In the genomic region with DNA sequence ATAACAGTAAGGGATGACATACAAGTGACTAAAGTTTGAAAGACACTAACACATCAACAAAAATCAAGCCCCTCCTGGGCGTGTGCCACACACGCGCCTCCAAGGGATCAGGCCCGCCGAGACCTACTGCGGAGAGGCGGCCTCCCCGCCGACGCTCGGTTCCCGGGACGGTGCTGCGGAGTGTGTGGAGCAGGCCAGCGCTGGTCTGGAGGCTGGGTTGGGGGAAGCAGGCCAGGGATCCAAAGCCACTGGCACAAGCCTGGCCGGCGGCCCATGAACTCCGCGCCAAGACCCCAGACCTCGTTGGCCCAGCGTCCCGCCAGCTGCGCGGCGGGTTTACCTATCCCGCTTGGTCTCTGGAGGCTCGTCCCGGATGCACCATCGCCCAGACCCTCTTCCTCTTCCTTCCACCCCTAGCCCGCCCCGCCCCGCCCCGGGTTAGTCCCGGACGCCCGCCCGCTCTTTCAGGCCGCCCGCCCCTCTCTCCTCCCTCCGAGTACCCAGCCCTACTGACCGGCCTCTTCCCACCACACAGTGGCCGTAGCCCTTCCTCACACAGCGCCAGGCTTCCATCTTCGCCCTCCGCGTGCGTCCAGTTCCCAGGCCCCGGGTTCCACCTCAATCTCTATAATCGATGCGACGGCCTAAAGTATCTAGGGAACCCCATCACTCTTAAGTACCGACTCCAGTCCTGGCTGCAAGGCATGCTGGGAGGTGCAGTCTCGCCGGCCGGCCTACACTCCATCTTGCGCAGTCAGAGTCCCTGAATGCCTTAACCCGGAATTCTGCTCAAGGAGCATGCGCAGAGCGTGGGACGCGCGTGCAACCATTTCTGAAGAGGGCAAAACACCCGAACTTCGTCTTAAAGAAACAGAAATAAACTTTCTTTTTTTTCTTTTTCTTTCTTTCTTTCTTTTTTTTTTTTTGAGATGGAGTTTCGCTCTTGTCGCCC, we compare ENCODE assay signal across 1 cellular context.
TF ChIP-seq lines count a peak whose summit lies in the region.

A gene with protein sequence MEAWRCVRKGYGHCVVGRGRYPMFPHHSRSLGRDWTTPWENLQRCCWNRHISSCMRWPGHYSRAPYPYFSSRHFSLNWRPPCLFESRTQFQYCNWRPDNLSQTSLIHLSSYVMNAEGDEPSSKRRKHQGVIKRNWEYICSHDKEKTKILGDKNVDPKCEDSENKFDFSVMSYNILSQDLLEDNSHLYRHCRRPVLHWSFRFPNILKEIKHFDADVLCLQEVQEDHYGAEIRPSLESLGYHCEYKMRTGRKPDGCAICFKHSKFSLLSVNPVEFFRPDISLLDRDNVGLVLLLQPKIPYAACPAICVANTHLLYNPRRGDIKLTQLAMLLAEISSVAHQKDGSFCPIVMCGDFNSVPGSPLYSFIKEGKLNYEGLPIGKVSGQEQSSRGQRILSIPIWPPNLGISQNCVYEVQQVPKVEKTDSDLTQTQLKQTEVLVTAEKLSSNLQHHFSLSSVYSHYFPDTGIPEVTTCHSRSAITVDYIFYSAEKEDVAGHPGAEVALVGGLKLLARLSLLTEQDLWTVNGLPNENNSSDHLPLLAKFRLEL (minus strand): TSS at position 769 of the 952 bp plus-strand sequence. CDS start 196 bp downstream, at position 573.

TF ChIP-seq in HepG2, 621 proteins besides CTCF, POLR2A, EP300 and RAD21 (continued from another document and continues in another):
- TF ChIP-seq, protein P1, sequence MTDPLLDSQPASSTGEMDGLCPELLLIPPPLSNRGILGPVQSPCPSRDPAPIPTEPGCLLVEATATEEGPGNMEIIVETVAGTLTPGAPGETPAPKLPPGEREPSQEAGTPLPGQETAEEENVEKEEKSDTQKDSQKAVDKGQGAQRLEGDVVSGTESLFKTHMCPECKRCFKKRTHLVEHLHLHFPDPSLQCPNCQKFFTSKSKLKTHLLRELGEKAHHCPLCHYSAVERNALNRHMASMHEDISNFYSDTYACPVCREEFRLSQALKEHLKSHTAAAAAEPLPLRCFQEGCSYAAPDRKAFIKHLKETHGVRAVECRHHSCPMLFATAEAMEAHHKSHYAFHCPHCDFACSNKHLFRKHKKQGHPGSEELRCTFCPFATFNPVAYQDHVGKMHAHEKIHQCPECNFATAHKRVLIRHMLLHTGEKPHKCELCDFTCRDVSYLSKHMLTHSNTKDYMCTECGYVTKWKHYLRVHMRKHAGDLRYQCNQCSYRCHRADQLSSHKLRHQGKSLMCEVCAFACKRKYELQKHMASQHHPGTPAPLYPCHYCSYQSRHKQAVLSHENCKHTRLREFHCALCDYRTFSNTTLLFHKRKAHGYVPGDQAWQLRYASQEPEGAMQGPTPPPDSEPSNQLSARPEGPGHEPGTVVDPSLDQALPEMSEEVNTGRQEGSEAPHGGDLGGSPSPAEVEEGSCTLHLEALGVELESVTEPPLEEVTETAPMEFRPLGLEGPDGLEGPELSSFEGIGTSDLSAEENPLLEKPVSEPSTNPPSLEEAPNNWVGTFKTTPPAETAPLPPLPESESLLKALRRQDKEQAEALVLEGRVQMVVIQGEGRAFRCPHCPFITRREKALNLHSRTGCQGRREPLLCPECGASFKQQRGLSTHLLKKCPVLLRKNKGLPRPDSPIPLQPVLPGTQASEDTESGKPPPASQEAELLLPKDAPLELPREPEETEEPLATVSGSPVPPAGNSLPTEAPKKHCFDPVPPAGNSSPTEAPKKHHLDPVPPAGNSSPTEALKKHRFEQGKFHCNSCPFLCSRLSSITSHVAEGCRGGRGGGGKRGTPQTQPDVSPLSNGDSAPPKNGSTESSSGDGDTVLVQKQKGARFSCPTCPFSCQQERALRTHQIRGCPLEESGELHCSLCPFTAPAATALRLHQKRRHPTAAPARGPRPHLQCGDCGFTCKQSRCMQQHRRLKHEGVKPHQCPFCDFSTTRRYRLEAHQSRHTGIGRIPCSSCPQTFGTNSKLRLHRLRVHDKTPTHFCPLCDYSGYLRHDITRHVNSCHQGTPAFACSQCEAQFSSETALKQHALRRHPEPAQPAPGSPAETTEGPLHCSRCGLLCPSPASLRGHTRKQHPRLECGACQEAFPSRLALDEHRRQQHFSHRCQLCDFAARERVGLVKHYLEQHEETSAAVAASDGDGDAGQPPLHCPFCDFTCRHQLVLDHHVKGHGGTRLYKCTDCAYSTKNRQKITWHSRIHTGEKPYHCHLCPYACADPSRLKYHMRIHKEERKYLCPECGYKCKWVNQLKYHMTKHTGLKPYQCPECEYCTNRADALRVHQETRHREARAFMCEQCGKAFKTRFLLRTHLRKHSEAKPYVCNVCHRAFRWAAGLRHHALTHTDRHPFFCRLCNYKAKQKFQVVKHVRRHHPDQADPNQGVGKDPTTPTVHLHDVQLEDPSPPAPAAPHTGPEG (CRISPR knock-in tag; IDR thresholded peaks at IDR 0.05), result peak; percentile 80
- TF ChIP-seq MAF1 (CRISPR knock-in tag; IDR thresholded peaks at IDR 0.05; ENCODE audit: borderline replicate concordance), result 0 out of 2 replicates have a peak, but pooled peaks have one; percentile 27
- TF ChIP-seq, protein P2, sequence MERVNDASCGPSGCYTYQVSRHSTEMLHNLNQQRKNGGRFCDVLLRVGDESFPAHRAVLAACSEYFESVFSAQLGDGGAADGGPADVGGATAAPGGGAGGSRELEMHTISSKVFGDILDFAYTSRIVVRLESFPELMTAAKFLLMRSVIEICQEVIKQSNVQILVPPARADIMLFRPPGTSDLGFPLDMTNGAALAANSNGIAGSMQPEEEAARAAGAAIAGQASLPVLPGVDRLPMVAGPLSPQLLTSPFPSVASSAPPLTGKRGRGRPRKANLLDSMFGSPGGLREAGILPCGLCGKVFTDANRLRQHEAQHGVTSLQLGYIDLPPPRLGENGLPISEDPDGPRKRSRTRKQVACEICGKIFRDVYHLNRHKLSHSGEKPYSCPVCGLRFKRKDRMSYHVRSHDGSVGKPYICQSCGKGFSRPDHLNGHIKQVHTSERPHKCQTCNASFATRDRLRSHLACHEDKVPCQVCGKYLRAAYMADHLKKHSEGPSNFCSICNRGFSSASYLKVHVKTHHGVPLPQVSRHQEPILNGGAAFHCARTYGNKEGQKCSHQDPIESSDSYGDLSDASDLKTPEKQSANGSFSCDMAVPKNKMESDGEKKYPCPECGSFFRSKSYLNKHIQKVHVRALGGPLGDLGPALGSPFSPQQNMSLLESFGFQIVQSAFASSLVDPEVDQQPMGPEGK (CRISPR knock-in tag; IDR thresholded peaks at IDR 0.05), result peak; percentile 17; the same call in 1 of the 2 replicates
- no peak for TF ChIP-seq ZNF12 (CRISPR knock-in tag; IDR thresholded peaks at IDR 0.05)
- TF ChIP-seq, protein P3, sequence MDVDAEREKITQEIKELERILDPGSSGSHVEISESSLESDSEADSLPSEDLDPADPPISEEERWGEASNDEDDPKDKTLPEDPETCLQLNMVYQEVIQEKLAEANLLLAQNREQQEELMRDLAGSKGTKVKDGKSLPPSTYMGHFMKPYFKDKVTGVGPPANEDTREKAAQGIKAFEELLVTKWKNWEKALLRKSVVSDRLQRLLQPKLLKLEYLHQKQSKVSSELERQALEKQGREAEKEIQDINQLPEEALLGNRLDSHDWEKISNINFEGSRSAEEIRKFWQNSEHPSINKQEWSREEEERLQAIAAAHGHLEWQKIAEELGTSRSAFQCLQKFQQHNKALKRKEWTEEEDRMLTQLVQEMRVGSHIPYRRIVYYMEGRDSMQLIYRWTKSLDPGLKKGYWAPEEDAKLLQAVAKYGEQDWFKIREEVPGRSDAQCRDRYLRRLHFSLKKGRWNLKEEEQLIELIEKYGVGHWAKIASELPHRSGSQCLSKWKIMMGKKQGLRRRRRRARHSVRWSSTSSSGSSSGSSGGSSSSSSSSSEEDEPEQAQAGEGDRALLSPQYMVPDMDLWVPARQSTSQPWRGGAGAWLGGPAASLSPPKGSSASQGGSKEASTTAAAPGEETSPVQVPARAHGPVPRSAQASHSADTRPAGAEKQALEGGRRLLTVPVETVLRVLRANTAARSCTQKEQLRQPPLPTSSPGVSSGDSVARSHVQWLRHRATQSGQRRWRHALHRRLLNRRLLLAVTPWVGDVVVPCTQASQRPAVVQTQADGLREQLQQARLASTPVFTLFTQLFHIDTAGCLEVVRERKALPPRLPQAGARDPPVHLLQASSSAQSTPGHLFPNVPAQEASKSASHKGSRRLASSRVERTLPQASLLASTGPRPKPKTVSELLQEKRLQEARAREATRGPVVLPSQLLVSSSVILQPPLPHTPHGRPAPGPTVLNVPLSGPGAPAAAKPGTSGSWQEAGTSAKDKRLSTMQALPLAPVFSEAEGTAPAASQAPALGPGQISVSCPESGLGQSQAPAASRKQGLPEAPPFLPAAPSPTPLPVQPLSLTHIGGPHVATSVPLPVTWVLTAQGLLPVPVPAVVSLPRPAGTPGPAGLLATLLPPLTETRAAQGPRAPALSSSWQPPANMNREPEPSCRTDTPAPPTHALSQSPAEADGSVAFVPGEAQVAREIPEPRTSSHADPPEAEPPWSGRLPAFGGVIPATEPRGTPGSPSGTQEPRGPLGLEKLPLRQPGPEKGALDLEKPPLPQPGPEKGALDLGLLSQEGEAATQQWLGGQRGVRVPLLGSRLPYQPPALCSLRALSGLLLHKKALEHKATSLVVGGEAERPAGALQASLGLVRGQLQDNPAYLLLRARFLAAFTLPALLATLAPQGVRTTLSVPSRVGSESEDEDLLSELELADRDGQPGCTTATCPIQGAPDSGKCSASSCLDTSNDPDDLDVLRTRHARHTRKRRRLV (CRISPR knock-in tag; IDR thresholded peaks at IDR 0.05), result no peak
- TF ChIP-seq, protein P4, sequence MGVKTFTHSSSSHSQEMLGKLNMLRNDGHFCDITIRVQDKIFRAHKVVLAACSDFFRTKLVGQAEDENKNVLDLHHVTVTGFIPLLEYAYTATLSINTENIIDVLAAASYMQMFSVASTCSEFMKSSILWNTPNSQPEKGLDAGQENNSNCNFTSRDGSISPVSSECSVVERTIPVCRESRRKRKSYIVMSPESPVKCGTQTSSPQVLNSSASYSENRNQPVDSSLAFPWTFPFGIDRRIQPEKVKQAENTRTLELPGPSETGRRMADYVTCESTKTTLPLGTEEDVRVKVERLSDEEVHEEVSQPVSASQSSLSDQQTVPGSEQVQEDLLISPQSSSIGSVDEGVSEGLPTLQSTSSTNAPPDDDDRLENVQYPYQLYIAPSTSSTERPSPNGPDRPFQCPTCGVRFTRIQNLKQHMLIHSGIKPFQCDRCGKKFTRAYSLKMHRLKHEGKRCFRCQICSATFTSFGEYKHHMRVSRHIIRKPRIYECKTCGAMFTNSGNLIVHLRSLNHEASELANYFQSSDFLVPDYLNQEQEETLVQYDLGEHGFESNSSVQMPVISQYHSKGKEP (CRISPR knock-in tag; IDR thresholded peaks at IDR 0.05), result no peak
- TF ChIP-seq ZSCAN29 (CRISPR knock-in tag; conservative IDR thresholded peaks at IDR 0.05), result no peak
- TF ChIP-seq ZNF761 (CRISPR knock-in tag; conservative IDR thresholded peaks at IDR 0.05), result peak; percentile 34; the same call in 1 of the 2 replicates
- peak; percentile 76; the same call in 1 of the 2 replicates for TF ChIP-seq ZFP90 (CRISPR knock-in tag; IDR thresholded peaks at IDR 0.05; ENCODE audit: borderline replicate concordance)
- TF ChIP-seq, protein P5, sequence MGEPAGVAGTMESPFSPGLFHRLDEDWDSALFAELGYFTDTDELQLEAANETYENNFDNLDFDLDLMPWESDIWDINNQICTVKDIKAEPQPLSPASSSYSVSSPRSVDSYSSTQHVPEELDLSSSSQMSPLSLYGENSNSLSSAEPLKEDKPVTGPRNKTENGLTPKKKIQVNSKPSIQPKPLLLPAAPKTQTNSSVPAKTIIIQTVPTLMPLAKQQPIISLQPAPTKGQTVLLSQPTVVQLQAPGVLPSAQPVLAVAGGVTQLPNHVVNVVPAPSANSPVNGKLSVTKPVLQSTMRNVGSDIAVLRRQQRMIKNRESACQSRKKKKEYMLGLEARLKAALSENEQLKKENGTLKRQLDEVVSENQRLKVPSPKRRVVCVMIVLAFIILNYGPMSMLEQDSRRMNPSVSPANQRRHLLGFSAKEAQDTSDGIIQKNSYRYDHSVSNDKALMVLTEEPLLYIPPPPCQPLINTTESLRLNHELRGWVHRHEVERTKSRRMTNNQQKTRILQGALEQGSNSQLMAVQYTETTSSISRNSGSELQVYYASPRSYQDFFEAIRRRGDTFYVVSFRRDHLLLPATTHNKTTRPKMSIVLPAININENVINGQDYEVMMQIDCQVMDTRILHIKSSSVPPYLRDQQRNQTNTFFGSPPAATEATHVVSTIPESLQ (CRISPR knock-in tag; conservative IDR thresholded peaks at IDR 0.05), result no peak
- TF ChIP-seq, protein P6, sequence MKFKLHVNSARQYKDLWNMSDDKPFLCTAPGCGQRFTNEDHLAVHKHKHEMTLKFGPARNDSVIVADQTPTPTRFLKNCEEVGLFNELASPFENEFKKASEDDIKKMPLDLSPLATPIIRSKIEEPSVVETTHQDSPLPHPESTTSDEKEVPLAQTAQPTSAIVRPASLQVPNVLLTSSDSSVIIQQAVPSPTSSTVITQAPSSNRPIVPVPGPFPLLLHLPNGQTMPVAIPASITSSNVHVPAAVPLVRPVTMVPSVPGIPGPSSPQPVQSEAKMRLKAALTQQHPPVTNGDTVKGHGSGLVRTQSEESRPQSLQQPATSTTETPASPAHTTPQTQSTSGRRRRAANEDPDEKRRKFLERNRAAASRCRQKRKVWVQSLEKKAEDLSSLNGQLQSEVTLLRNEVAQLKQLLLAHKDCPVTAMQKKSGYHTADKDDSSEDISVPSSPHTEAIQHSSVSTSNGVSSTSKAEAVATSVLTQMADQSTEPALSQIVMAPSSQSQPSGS (CRISPR knock-in tag; IDR thresholded peaks at IDR 0.05), result peak; percentile 41; the same call in 1 of the 2 replicates
- TF ChIP-seq PHF21A (CRISPR knock-in tag; IDR thresholded peaks at IDR 0.05), result peak; percentile 44; the same call in 1 of the 2 replicates
- TF ChIP-seq GATA4 (IDR thresholded peaks at IDR 0.05; ENCODE audit: borderline replicate concordance, low read depth), result no peak
- 0 out of 2 replicates have a peak, but pooled peaks have one; percentile 61 for TF ChIP-seq ZFP36L2 (CRISPR knock-in tag; IDR thresholded peaks at IDR 0.05)
- TF ChIP-seq, protein P7, sequence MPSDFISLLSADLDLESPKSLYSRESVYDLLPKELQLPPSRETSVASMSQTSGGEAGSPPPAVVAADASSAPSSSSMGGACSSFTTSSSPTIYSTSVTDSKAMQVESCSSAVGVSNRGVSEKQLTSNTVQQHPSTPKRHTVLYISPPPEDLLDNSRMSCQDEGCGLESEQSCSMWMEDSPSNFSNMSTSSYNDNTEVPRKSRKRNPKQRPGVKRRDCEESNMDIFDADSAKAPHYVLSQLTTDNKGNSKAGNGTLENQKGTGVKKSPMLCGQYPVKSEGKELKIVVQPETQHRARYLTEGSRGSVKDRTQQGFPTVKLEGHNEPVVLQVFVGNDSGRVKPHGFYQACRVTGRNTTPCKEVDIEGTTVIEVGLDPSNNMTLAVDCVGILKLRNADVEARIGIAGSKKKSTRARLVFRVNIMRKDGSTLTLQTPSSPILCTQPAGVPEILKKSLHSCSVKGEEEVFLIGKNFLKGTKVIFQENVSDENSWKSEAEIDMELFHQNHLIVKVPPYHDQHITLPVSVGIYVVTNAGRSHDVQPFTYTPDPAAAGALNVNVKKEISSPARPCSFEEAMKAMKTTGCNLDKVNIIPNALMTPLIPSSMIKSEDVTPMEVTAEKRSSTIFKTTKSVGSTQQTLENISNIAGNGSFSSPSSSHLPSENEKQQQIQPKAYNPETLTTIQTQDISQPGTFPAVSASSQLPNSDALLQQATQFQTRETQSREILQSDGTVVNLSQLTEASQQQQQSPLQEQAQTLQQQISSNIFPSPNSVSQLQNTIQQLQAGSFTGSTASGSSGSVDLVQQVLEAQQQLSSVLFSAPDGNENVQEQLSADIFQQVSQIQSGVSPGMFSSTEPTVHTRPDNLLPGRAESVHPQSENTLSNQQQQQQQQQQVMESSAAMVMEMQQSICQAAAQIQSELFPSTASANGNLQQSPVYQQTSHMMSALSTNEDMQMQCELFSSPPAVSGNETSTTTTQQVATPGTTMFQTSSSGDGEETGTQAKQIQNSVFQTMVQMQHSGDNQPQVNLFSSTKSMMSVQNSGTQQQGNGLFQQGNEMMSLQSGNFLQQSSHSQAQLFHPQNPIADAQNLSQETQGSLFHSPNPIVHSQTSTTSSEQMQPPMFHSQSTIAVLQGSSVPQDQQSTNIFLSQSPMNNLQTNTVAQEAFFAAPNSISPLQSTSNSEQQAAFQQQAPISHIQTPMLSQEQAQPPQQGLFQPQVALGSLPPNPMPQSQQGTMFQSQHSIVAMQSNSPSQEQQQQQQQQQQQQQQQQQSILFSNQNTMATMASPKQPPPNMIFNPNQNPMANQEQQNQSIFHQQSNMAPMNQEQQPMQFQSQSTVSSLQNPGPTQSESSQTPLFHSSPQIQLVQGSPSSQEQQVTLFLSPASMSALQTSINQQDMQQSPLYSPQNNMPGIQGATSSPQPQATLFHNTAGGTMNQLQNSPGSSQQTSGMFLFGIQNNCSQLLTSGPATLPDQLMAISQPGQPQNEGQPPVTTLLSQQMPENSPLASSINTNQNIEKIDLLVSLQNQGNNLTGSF (CRISPR knock-in tag; IDR thresholded peaks at IDR 0.05), result peak; percentile 64; the same call in 1 of the 2 replicates
